ENCODE assay signal across 2 cellular contexts in genomic region chr3:71724584-71725278, GRCh38.
TF ChIP-seq lines count a peak whose summit lies in the region.

No MANE protein-coding gene starts in this region.

TF ChIP-seq in IMR-90, 13 proteins besides CTCF, POLR2A, EP300 and RAD21:
- TF ChIP-seq NFE2L2 (IDR thresholded peaks at IDR 0.05; ENCODE audit: low read depth, low read length): no peak
- peak; percentile 29; the same call in 1 of the 2 replicates for TF ChIP-seq MAZ (IDR thresholded peaks at IDR 0.05; ENCODE audit: borderline replicate concordance, low read depth, low read length)

TF ChIP-seq in neural cell, 6 proteins besides CTCF, POLR2A, EP300 and RAD21:
- TF ChIP-seq MXI1 (conservative IDR thresholded peaks at IDR 0.05; ENCODE audit: poor library complexity, severe bottlenecking) (peak; percentile 32), REST (IDR thresholded peaks at IDR 0.05; ENCODE audit: borderline replicate concordance) (no peak), EZH2 (IDR thresholded peaks at IDR 0.05; ENCODE audit: borderline replicate concordance, insufficient read depth, low read length, poor library complexity, severe bottlenecking) (no peak), TAF1 (IDR thresholded peaks at IDR 0.05; ENCODE audit: low read depth) (no peak), SMC3 (conservative IDR thresholded peaks at IDR 0.05; ENCODE audit: poor library complexity) (peak; percentile 21), POLR2AphosphoS5 (IDR thresholded peaks at IDR 0.05) (peak; percentile 3)
